Comparison of ENCODE assay signal across 15 cellular contexts in genomic region chr11:2523821-2524391, GRCh38.
DNase-seq lines count a peak whose midpoint lies in the region; ATAC-seq and TF ChIP-seq lines count a peak whose summit lies in the region.
"Had no signal": no experiment of that assay in that cellular context is flagged by ENCODE, and none has a peak within 500 bp of the region (broad histone marks: within the 10 kb centered on the region; RNA-seq: fewer than 3 reads in every experiment).

No MANE protein-coding gene starts in this region.

- H3K4me2 ChIP-seq in mammary epithelial cell (ENCODE audit: insufficient read depth, low read depth, low read length) = no peak overlapping the region

- H3K36me3 ChIP-seq in right atrium auricular region = no peaks in the 10 kb centered on the region
- no peaks in the 10 kb centered on the region for H3K36me3 ChIP-seq in mucosa of descending colon (ENCODE audit: low read depth)
- no peaks in the 10 kb centered on the region for H3K36me3 ChIP-seq in mammary epithelial cell (ENCODE audit: insufficient read depth, low read length)

- H3K79me2 ChIP-seq in mammary epithelial cell (ENCODE audit: insufficient read depth, low read length) = no peaks in the 10 kb centered on the region

- H3K9me3 Mint-ChIP-seq in type B pancreatic cell = no peaks in the 10 kb centered on the region
- H3K9me3 Mint-ChIP-seq: T-cell had no signal

- H3K4me1 Mint-ChIP-seq in type B pancreatic cell (ENCODE audit: unreplicated experiment) = peaks cover 4% of the 10 kb centered on the region

- H3K27me3 ChIP-seq in right atrium auricular region (no peaks in the 10 kb centered on the region), mammary epithelial cell (ENCODE audit: insufficient read depth, low read length) (peaks cover 5% of the 10 kb centered on the region)

- H3K27ac Mint-ChIP-seq in type B pancreatic cell = no peak overlapping the region
- H3K27ac Mint-ChIP-seq: activated naive CD8-positive, alpha-beta T cell; T-cell had no signal

- no peaks in the 10 kb centered on the region for H4K20me1 ChIP-seq in mammary epithelial cell (ENCODE audit: insufficient read depth, low read length)

- no peak overlapping the region for H3K4me3 Mint-ChIP-seq in type B pancreatic cell
- H3K4me3 Mint-ChIP-seq: activated naive CD8-positive, alpha-beta T cell had no signal

- ATAC-seq in Right ventricle myocardium inferior = no peak
- ATAC-seq in mucosa of descending colon = no peak
- ATAC-seq: T-cell had no signal

- peak; percentile 50 for DNase-seq in Right ventricle myocardium inferior (ENCODE audit: missing footprints)
- DNase-seq in right atrium auricular region (ENCODE audit: low spot score) = no peak
- peak; percentile 60 for DNase-seq in coronary artery (ENCODE audit: low spot score)
- peak in 2 of 3 donors; percentile 23 to 43 for DNase-seq in mucosa of descending colon
- DNase-seq in type B pancreatic cell (ENCODE audit: extremely low spot score, unreplicated experiment) = peak; percentile 37
- no peak for DNase-seq in mammary epithelial cell
- DNase-seq in GM10266 (ENCODE audit: extremely low spot score) = no peak
- no peak for DNase-seq in NCI-H1092 treated with DMSO at 0.1 percent for 48 hours (lab: John Stamatoyannopoulos, UW)
- DNase-seq: activated CD4-positive, alpha-beta T cell treated with anti-CD3 and anti-CD28 coated beads, Interleukin-2, amount 50 U/mL, for 1 hour; cerebellar nuclear complex; DMS53; KBM-7 had no signal

- CTCF ChIA-PET in mammary epithelial cell (lab: Charles Lee; ENCODE audit: low non-redundant PET) = no interaction called here

- H2AFZ ChIP-seq in mammary epithelial cell (ENCODE audit: low read depth, low read length) = no peak overlapping the region

- H3K4me1 ChIP-seq in right atrium auricular region (peaks cover 0 to 31% of the 10 kb centered on the region in 2 donors), mucosa of descending colon (ENCODE audit: low read depth) (peaks cover 21% of the 10 kb centered on the region), mammary epithelial cell (ENCODE audit: insufficient read depth, low read length) (peaks cover 7% of the 10 kb centered on the region)

- peaks cover 11% of the 10 kb centered on the region for H3K27me3 Mint-ChIP-seq in type B pancreatic cell
- H3K27me3 Mint-ChIP-seq: activated naive CD8-positive, alpha-beta T cell; T-cell had no signal

- H3K27ac ChIP-seq in right atrium auricular region (no peak overlapping the region), coronary artery (no peak overlapping the region), mammary epithelial cell (ENCODE audit: insufficient read depth, low read depth, low read length) (no peak overlapping the region)

- WGBS in mammary epithelial cell (ENCODE audit: low coverage, missing lambda C conversion rate) = 77% methylated on average over 13 of the region's 18 CpGs

- TF ChIP-seq CTCF in right atrium auricular region (IDR thresholded peaks at IDR 0.05) (no peak), coronary artery (IDR thresholded peaks at IDR 0.05) (no peak), mucosa of descending colon (IDR thresholded peaks at IDR 0.05) (no peak), type B pancreatic cell (conservative IDR thresholded peaks at IDR 0.05) (no peak), mammary epithelial cell (conservative IDR thresholded peaks at IDR 0.05 in 1 of 2, IDR thresholded peaks at IDR 0.05 in 1 of 2; ENCODE audit: extremely low read depth in 1 of 2, insufficient read depth in 1 of 2, low read depth in 1 of 2, low read length in 2 of 2) (no peak), GM10266 (IDR thresholded peaks at IDR 0.05; ENCODE audit: control insufficient read depth, insufficient read depth, low read depth, missing control alignments) (no peak)

- H3K4me3 ChIP-seq in right atrium auricular region (no peak overlapping the region), coronary artery (no peak overlapping the region), mucosa of descending colon (no peak overlapping the region), mammary epithelial cell (replicated peaks in 1 of 3; ENCODE audit: insufficient read depth in 1 of 3, low read depth in 2 of 3, low read length in 3 of 3) (no peak overlapping the region)
- H3K4me3 ChIP-seq: lung had no signal

- H3K9ac ChIP-seq in mammary epithelial cell (ENCODE audit: insufficient read depth, low read length) = no peak overlapping the region

- BruUV-seq in mammary epithelial cell (replicated peaks; lab: Mats Ljungman, UMichigan) = no TSS peak

- dilution Hi-C loops in mammary epithelial cell (cut with HindIII; ENCODE audit: low sequenced_read_pairs) = loop anchor here (5.0 kb wide), 2 partner anchors 48 to 112 kb away; no protein-coding TSS in a partner anchor

- intact Hi-C loops in Right ventricle myocardium inferior (cut with DNase I) (no loop called here), mucosa of descending colon (cut with DNase I, micrococcal nuclease) (no loop called here), mammary epithelial cell (cut with micrococcal nuclease) (no loop called here)

- in situ Hi-C loops in mammary epithelial cell (cut with MboI; ENCODE audit: low sequenced_read_pairs in 2 of 2) = no loop called here

- H3K9me3 ChIP-seq in right atrium auricular region (no peaks in the 10 kb centered on the region), mucosa of descending colon (no peaks in the 10 kb centered on the region), mammary epithelial cell (replicated peaks; ENCODE audit: insufficient read depth, low read length) (no peaks in the 10 kb centered on the region)

- no peaks in the 10 kb centered on the region for H3K36me3 Mint-ChIP-seq in type B pancreatic cell
- H3K36me3 Mint-ChIP-seq: activated naive CD8-positive, alpha-beta T cell had no signal

Comparison
In these comparisons a context has a peak if more than half of its experiments do, and no peak if none do; other contexts are left out.
1. DNase-seq: peak in Right ventricle myocardium inferior (single experiment), coronary artery (single experiment), mucosa of descending colon (2 of 3) and type B pancreatic cell (single experiment); none in right atrium auricular region (single experiment), mammary epithelial cell (single experiment), GM10266 (single experiment) and NCI-H1092 treated with DMSO at 0.1 percent for 48 hours (single experiment).